ENCODE assay signal across 8 cellular contexts in the genomic region with DNA sequence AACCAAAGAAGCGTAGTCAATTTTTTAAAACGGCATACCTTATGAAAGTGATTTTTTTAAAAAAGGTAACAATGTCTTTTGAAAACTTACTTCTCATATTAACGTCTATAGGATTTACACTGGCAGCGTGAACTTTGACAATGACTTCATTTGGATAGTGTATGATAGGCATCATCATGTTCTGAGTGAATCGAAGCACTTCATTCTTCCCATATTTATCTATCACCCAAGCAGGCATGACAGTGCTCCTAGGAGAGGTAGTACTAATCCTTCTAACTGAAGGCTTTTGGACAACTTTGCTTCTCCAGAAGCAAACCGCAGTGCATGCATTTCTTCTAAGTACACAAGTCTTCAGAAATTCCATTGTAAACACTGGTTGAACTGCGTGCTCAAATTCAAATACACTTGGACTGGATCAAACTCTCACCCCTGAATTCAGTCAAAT. TPM values are rescaled to one million over a fixed set of nuclear protein-coding genes. Genes with fewer than 3 reads are reported as not detected.
A peak's percentile ranks its signal among the peaks of the same experiment; 100 is the strongest.
DNase-seq lines count a peak whose midpoint lies in the region; ATAC-seq and TF ChIP-seq lines count a peak whose summit lies in the region.

No MANE protein-coding gene starts in this region.

- H3K36me3 Mint-ChIP-seq in MCF 10A (ENCODE audit: insufficient read depth, unreplicated experiment), result peaks cover 1% of the 10 kb centered on the region

- H3K27ac ChIP-seq in HUES64 (ENCODE audit: low read depth, low read length) (peak overlapping the region; percentile 94; the same call in 1 of the 2 replicates), lung (ENCODE audit: low read depth in 1 of 2, low read length in 1 of 2) (no peak overlapping the region), upper lobe of left lung (peak overlapping the region; percentile 75 to 85 (median 82))

- intact Hi-C loops in MCF 10A (cut with micrococcal nuclease), result loop anchor here (1.0 kb wide), 1 partner anchor 123 kb away; no protein-coding TSS in a partner anchor

- ATAC-seq in GM19023 (IDR thresholded peaks at IDR 0.05; ENCODE audit: unreplicated experiment) (peak; percentile 1), lung (ENCODE audit: insufficient read depth, low FRiP score) (no peak), upper lobe of left lung (ENCODE audit: low FRiP score in 2 of 2) (peak in 1 of 2 donors; percentile 20)

- POLR2A ChIA-PET in MCF 10A (lab: Yijun Ruan, JAX), result interaction anchor here (0.7 to 2.8 kb wide), 3 partner anchors 11 to 131 kb away, joined by 3 to 13 read pairs (median 3); no protein-coding TSS in a partner anchor

- no peaks in the 10 kb centered on the region for H3K36me3 ChIP-seq in HUES64 (ENCODE audit: insufficient read depth, low read length)
- H3K36me3 ChIP-seq in lung (ENCODE audit: control insufficient read depth in 2 of 2, insufficient read depth in 2 of 2, low read length in 2 of 2), result no peaks in the 10 kb centered on the region
- no peaks in the 10 kb centered on the region for H3K36me3 ChIP-seq in upper lobe of left lung

- no peaks in the 10 kb centered on the region for H3K27me3 Mint-ChIP-seq in MCF 10A (ENCODE audit: insufficient read depth, unreplicated experiment)

- DNase-seq in ACHN (peak; percentile 15), MCF 10A (ENCODE audit: unreplicated experiment) (no peak), lung (ENCODE audit: low spot score) (no peak), upper lobe of left lung (no peak), NCI-H1092 (lab: John Stamatoyannopoulos, UW) (no peak)
- no peak for DNase-seq in stimulated activated CD4-positive, alpha-beta T cell treated with anti-CD3 and anti-CD28 coated beads, Interleukin-15, amount 100 ng/mL, for 24 hours

- TF ChIP-seq CTCF in MCF 10A (IDR thresholded peaks at IDR 0.05; ENCODE audit: unreplicated experiment), result no peak
- no peak for TF ChIP-seq CTCF in lung (IDR thresholded peaks at IDR 0.05; ENCODE audit: control extremely low read depth, extremely low read depth)
- TF ChIP-seq CTCF in upper lobe of left lung (IDR thresholded peaks at IDR 0.05), result no peak

- TSS peak; percentile 91 for BruUV-seq in MCF 10A (replicated peaks; lab: Mats Ljungman, UMichigan)

- H3K27me3 ChIP-seq in HUES64 (ENCODE audit: insufficient read depth, low read length) (no peaks in the 10 kb centered on the region), lung (ENCODE audit: control insufficient read depth, insufficient read depth) (no peaks in the 10 kb centered on the region), upper lobe of left lung (no peaks in the 10 kb centered on the region)

- TF ChIP-seq POLR2A in upper lobe of left lung (IDR thresholded peaks at IDR 0.05), result no peak

- H3K9me3 Mint-ChIP-seq in MCF 10A (ENCODE audit: unreplicated experiment), result no peaks in the 10 kb centered on the region

- no peak for TF ChIP-seq EP300 in upper lobe of left lung (IDR thresholded peaks at IDR 0.05)

- H3K4me1 Mint-ChIP-seq in MCF 10A (ENCODE audit: insufficient read depth, unreplicated experiment), result peaks cover 20% of the 10 kb centered on the region

- H3K4me1 ChIP-seq in HUES64 (ENCODE audit: insufficient read depth, low read length), result peaks cover 18% of the 10 kb centered on the region
- peaks cover 0 to 11% of the 10 kb centered on the region in 2 donors for H3K4me1 ChIP-seq in lung (ENCODE audit: control insufficient read depth in 2 of 2, insufficient read depth in 2 of 2, low read length in 2 of 2)
- peaks cover 8 to 21% (median 16%) of the 10 kb centered on the region in 4 donors for H3K4me1 ChIP-seq in upper lobe of left lung

- 48% methylated on average over 5 of the region's 7 CpGs for WGBS in HUES64
- 25 to 34% methylated on average over 7 of the region's 7 CpGs for WGBS in lung, 2 donors
- WGBS in upper lobe of left lung, 2 donors, result 31 to 32% methylated on average over 7 of the region's 7 CpGs

- H3K9me3 ChIP-seq in HUES64 (ENCODE audit: insufficient read depth, low read depth, low read length) (no peaks in the 10 kb centered on the region), lung (ENCODE audit: control insufficient read depth in 2 of 2, insufficient read depth in 1 of 2, low read length in 1 of 2) (no peaks in the 10 kb centered on the region), upper lobe of left lung (no peaks in the 10 kb centered on the region)

- in situ Hi-C loops in ACHN (cut with HindIII; ENCODE audit: low pct_ligation_motif_present, low pct_unique_long_range_greater_than_20kb, low sequenced_read_pairs), result no loop called here

- H3K4me3 ChIP-seq in HUES64 (ENCODE audit: low read length), result peak overlapping the region; percentile 95
- peak overlapping the region; percentile 95 for H3K4me3 ChIP-seq in lung
- H3K4me3 ChIP-seq in upper lobe of left lung, result peak overlapping the region; percentile 63 to 83 (median 70)

- CTCF ChIA-PET in MCF 10A (lab: Yijun Ruan, JAX), result interaction anchor here (0.6 to 1.9 kb wide), 5 partner anchors 11 to 351 kb away, joined by 3 to 7 read pairs (median 3); no protein-coding TSS in a partner anchor

- H3K27ac Mint-ChIP-seq in MCF 10A (ENCODE audit: low read depth, unreplicated experiment), result peak overlapping the region; percentile 97

- peak overlapping the region; percentile 97 for H3K4me3 Mint-ChIP-seq in MCF 10A (ENCODE audit: unreplicated experiment)

- peak overlapping the region; percentile 82 for H3K9ac ChIP-seq in HUES64 (ENCODE audit: low read depth, low read length)

RNA-seq across cellular contexts. Expression of gene RTN4IP1, which starts 0.6 kb away (rescaled TPM):
- 14.8 TPM for polyA plus RNA-seq in HUES64 (2013, experiment 1 of 2)
- polyA plus RNA-seq in HUES64 (2013, experiment 2 of 2), result 14.6 TPM
- total RNA-seq in MCF 10A (2022) (6.2 and 6.5 TPM in 2 replicates), lung (1 to 10 TPM; 2.8 to 5.6 TPM), upper lobe of left lung (1 to 10 TPM; 1.6 to 5.9 (median 4.3) TPM)
- polyA plus RNA-seq in lung, result 1 to 10 TPM; 4.5 to 4.7 TPM

RNA-seq across cellular contexts. Expression of gene QRSL1, which starts 0.7 kb away (rescaled TPM):
- polyA plus RNA-seq in HUES64 (2013, experiment 1 of 2), result 15.4 TPM
- 13.1 TPM for polyA plus RNA-seq in HUES64 (2013, experiment 2 of 2)
- total RNA-seq in MCF 10A (2022), result 14.0 and 16.4 TPM in 2 replicates
- total RNA-seq in lung, result 10 to 100 TPM in 1 of 2 donors, 1 to 10 TPM in 1; 8.7 to 14.6 TPM
- polyA plus RNA-seq in lung, result 1 to 10 TPM; 5.3 to 5.4 TPM
- total RNA-seq in upper lobe of left lung, result 1 to 10 TPM; 3.9 to 9.5 (median 7.7) TPM

Comparison
In these comparisons a context has a peak if more than half of its experiments do, and no peak if none do; other contexts are left out.
1. H3K27ac ChIP-seq: peak in HUES64 (single experiment) and upper lobe of left lung (4 of 4); none in lung (0 of 2).
2. Peak in every context shown above with its lines, with median percentiles within 50 percentile points of each other: H3K4me3 ChIP-seq.